Comparison of ENCODE assay signal across 1 cellular context in the genomic region with DNA sequence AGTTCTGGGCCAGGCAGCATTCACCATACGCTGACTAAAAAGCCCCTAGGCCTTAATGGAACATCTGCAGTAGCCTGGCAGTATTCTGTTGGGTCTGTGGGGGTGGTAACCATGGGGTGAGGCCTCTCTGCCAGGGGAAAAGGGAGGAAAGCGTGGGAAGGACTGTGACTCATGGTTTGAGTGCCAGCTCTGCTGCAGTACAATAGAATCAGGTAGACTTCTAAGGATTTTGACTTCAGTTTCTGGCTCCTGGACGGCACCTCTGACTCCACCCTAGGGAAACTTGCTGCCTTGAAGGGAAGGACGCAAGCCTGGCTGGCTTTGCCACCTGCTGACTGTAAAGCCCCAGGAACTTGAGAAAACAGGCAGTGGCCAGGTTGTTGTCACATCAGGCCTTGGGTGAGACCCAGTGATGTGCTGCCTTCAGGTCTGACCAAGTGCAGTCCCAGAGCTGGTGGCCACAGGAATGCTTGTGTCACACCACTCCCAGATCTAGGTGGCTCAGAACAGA.
TF ChIP-seq lines count a peak whose summit lies in the region.

No MANE protein-coding gene starts in this region.

TF ChIP-seq in HepG2, 621 proteins besides CTCF, POLR2A, EP300 and RAD21 (continued from another document):
- TF ChIP-seq, protein P1, sequence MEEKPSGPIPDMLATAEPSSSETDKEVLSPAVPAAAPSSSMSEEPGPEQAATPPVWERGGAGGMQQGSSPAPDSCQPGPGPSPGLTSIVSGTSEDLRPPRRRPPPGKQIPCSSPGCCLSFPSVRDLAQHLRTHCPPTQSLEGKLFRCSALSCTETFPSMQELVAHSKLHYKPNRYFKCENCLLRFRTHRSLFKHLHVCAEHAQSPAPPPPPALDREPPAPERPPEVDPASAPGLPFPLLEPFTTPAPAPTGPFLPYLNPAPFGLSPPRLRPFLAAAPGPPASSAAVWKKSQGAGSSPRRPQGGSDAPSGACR (CRISPR knock-in tag; IDR thresholded peaks at IDR 0.05): no peak
- TF ChIP-seq RFX3 (CRISPR knock-in tag; IDR thresholded peaks at IDR 0.05): no peak
- no peak for TF ChIP-seq ZFAT (CRISPR knock-in tag; conservative IDR thresholded peaks at IDR 0.05)
- TF ChIP-seq ESRRA (CRISPR knock-in tag; IDR thresholded peaks at IDR 0.05; ENCODE audit: low read depth): no peak
- TF ChIP-seq, protein P2, sequence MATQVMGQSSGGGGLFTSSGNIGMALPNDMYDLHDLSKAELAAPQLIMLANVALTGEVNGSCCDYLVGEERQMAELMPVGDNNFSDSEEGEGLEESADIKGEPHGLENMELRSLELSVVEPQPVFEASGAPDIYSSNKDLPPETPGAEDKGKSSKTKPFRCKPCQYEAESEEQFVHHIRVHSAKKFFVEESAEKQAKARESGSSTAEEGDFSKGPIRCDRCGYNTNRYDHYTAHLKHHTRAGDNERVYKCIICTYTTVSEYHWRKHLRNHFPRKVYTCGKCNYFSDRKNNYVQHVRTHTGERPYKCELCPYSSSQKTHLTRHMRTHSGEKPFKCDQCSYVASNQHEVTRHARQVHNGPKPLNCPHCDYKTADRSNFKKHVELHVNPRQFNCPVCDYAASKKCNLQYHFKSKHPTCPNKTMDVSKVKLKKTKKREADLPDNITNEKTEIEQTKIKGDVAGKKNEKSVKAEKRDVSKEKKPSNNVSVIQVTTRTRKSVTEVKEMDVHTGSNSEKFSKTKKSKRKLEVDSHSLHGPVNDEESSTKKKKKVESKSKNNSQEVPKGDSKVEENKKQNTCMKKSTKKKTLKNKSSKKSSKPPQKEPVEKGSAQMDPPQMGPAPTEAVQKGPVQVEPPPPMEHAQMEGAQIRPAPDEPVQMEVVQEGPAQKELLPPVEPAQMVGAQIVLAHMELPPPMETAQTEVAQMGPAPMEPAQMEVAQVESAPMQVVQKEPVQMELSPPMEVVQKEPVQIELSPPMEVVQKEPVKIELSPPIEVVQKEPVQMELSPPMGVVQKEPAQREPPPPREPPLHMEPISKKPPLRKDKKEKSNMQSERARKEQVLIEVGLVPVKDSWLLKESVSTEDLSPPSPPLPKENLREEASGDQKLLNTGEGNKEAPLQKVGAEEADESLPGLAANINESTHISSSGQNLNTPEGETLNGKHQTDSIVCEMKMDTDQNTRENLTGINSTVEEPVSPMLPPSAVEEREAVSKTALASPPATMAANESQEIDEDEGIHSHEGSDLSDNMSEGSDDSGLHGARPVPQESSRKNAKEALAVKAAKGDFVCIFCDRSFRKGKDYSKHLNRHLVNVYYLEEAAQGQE (IDR thresholded peaks at IDR 0.05; ENCODE audit: borderline replicate concordance in 1 of 2, low read depth in 1 of 2, low read length in 2 of 2): no peak
- no peak for TF ChIP-seq ZNF543 (CRISPR knock-in tag; IDR thresholded peaks at IDR 0.05)
- TF ChIP-seq MIER2 (CRISPR knock-in tag; IDR thresholded peaks at IDR 0.05): no peak
- TF ChIP-seq XBP1 (CRISPR knock-in tag; IDR thresholded peaks at IDR 0.05): no peak
TF ChIP-seq in HepG2: peak in this region for 0.
